9 cellular contexts compared by ENCODE assay signal in the genomic region with DNA sequence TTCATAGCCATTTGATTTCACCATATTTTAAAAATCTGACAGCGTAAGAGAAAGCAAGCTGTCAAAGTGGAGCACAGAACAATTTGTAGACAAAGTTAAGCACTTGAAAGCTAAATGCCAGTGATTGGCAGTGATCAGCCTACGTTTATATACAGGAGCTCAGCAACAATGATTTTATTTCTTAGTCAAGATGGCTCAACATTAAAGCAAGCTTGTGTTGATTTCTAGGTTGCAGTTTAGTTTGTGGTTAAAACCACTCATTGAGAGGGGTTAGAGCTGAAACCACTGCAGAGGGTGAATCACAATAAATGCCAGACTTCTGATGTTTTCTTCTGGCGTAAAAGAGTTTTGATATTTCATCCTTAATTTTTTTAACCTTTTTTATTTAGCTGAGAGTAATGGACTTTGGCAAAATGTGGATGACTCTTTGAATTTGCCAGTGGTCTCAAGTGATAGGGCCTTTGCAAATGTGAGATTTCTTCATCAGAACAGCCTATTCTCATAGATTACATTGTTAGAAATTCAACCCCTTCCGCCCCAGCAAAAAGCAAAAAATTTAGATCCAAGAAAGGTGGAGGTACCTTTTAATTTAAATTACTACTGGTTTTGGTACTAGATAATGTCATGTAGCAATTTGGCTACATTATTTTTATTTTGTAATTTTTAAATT.
DNase-seq lines count a peak whose midpoint lies in the region; ATAC-seq and TF ChIP-seq lines count a peak whose summit lies in the region.
"Had no signal": no experiment of that assay in that cellular context is flagged by ENCODE, and none has a peak within 500 bp of the region (broad histone marks: within the 10 kb centered on the region; RNA-seq: fewer than 3 reads in every experiment).

No MANE protein-coding gene starts in this region.

- no peak overlapping the region for H3K27ac ChIP-seq in spleen
- H3K27ac ChIP-seq in A673 (ENCODE audit: low read depth, low read length, poor library complexity, severe bottlenecking), result no peak overlapping the region

- TF ChIP-seq CTCF in AG09319 (IDR thresholded peaks at IDR 0.05; ENCODE audit: low read depth, low read length), result no peak
- TF ChIP-seq CTCF in spleen (IDR thresholded peaks at IDR 0.05 in 8 of 11, conservative IDR thresholded peaks at IDR 0.05 in 3 of 11), result no peak
- no peak for TF ChIP-seq CTCF in A673 (conservative IDR thresholded peaks at IDR 0.05; ENCODE audit: low read depth, low read length)

- H3K4me3 ChIP-seq in spleen (no peak overlapping the region), A673 (ENCODE audit: low read depth, low read length, poor library complexity, severe bottlenecking) (no peak overlapping the region)

- TF ChIP-seq POLR2A in spleen (IDR thresholded peaks at IDR 0.05), result no peak
- no peak for TF ChIP-seq POLR2A in GM18505 (IDR thresholded peaks at IDR 0.05; ENCODE audit: borderline replicate concordance, extremely low read depth, insufficient read depth, insufficient read length)

- H3K9me3 ChIP-seq in spleen, result no peaks in the 10 kb centered on the region
- H3K9me3 ChIP-seq in A673 (ENCODE audit: low read depth, low read length, poor library complexity, severe bottlenecking), result no peaks in the 10 kb centered on the region

- whole genome bisulfite sequencing in spleen, 5 donors, result 62 to 75% (median 71%) methylated on average over 4 of the region's 4 CpGs

- CTCF ChIA-PET in HEK293T (lab: Yijun Ruan, JAX) (no interaction called here), A673 (lab: Charles Lee) (no interaction called here)

- DNase-seq in AG09319 (ENCODE audit: extremely low read depth, low read depth) (peak; percentile 27), RPMI7951 (ENCODE audit: low read depth) (peak; percentile 78), fibroblast of peridontal ligament (ENCODE audit: extremely low read depth) (peak; percentile 94), spleen (no peak), HEK293T (ENCODE audit: extremely low spot score) (no peak), A673 (ENCODE audit: low spot score) (no peak)
- DNase-seq: activated B cell treated with CpG ODN at 0.5 μM for 24 hours had no signal

- ATAC-seq in GM19043 (IDR thresholded peaks at IDR 0.05; ENCODE audit: low read depth, unreplicated experiment), result peak; percentile 56
- no peak for ATAC-seq in GM18505 (IDR thresholded peaks at IDR 0.05; ENCODE audit: unreplicated experiment)

- BruUV-seq in A673 (replicated peaks; lab: Mats Ljungman, UMichigan), result no TSS peak

- intact Hi-C loops in spleen (cut with DNase I; ENCODE audit: low total_unique reads) (no loop called here), A673 (cut with micrococcal nuclease; ENCODE audit: unreplicated experiment) (no loop called here)

- H3K4me1 ChIP-seq in spleen, result peaks cover 0 to 37% (median 17%) of the 10 kb centered on the region in 6 donors
- H3K4me1 ChIP-seq in A673 (ENCODE audit: insufficient read depth, low read length, poor library complexity, severe bottlenecking), result peaks cover 10% of the 10 kb centered on the region

- peaks cover 0 to 23% (median 0%) of the 10 kb centered on the region in 6 donors for H3K36me3 ChIP-seq in spleen
- H3K36me3 ChIP-seq in A673 (ENCODE audit: insufficient read depth, low read length, poor library complexity, severe bottlenecking), result no peaks in the 10 kb centered on the region

- H3K27me3 ChIP-seq in spleen (replicated peaks in 1 of 7), result no peaks in the 10 kb centered on the region
- H3K27me3 ChIP-seq in A673 (replicated peaks; ENCODE audit: insufficient read depth, low read depth, low read length, poor library complexity), result no peaks in the 10 kb centered on the region

- POLR2A ChIA-PET in HEK293T (lab: Yijun Ruan, JAX), result interaction anchor here (1.2 kb wide), 1 partner anchor 75 kb away, joined by 3 read pairs; no protein-coding TSS in a partner anchor
- POLR2A ChIA-PET in A673 (lab: Charles Lee; ENCODE audit: low non-redundant PET), result no interaction called here

TF ChIP-seq in HEK293T, 16 proteins besides CTCF, POLR2A, EP300 and RAD21:
- no peak for TF ChIP-seq ZNF384 (IDR thresholded peaks at IDR 0.05)
- TF ChIP-seq TARDBP (IDR thresholded peaks at IDR 0.05), result no peak
- TF ChIP-seq FOXM1 (IDR thresholded peaks at IDR 0.05; ENCODE audit: borderline replicate concordance), result no peak
- TF ChIP-seq LEF1 (IDR thresholded peaks at IDR 0.05; ENCODE audit: borderline replicate concordance), result no peak
- no peak for TF ChIP-seq L3MBTL2 (conservative IDR thresholded peaks at IDR 0.05)
- no peak for TF ChIP-seq CTBP1 (IDR thresholded peaks at IDR 0.05; ENCODE audit: borderline replicate concordance)
- TF ChIP-seq BHLHE40 (IDR thresholded peaks at IDR 0.05; ENCODE audit: borderline replicate concordance), result no peak
- no peak for TF ChIP-seq SP1 (IDR thresholded peaks at IDR 0.05)
- TF ChIP-seq SUZ12 (IDR thresholded peaks at IDR 0.05), result no peak
- TF ChIP-seq, protein P1, sequence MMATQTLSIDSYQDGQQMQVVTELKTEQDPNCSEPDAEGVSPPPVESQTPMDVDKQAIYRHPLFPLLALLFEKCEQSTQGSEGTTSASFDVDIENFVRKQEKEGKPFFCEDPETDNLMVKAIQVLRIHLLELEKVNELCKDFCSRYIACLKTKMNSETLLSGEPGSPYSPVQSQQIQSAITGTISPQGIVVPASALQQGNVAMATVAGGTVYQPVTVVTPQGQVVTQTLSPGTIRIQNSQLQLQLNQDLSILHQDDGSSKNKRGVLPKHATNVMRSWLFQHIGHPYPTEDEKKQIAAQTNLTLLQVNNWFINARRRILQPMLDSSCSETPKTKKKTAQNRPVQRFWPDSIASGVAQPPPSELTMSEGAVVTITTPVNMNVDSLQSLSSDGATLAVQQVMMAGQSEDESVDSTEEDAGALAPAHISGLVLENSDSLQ (IDR thresholded peaks at IDR 0.05), result no peak
- TF ChIP-seq HDGF (IDR thresholded peaks at IDR 0.05; ENCODE audit: borderline replicate concordance), result no peak
- TF ChIP-seq ARNT (IDR thresholded peaks at IDR 0.05), result no peak
- TF ChIP-seq ELF4 (IDR thresholded peaks at IDR 0.05), result no peak
- no peak for TF ChIP-seq FOXA1 (IDR thresholded peaks at IDR 0.05)
- TF ChIP-seq NFRKB (IDR thresholded peaks at IDR 0.05), result no peak

Comparison
In these comparisons a context has a peak if more than half of its experiments do, and no peak if none do; other contexts are left out.
1. DNase-seq: peak in AG09319 (single experiment), RPMI7951 (single experiment) and fibroblast of peridontal ligament (single experiment); none in spleen (single experiment), HEK293T (single experiment) and A673 (single experiment).